In the genomic region with DNA sequence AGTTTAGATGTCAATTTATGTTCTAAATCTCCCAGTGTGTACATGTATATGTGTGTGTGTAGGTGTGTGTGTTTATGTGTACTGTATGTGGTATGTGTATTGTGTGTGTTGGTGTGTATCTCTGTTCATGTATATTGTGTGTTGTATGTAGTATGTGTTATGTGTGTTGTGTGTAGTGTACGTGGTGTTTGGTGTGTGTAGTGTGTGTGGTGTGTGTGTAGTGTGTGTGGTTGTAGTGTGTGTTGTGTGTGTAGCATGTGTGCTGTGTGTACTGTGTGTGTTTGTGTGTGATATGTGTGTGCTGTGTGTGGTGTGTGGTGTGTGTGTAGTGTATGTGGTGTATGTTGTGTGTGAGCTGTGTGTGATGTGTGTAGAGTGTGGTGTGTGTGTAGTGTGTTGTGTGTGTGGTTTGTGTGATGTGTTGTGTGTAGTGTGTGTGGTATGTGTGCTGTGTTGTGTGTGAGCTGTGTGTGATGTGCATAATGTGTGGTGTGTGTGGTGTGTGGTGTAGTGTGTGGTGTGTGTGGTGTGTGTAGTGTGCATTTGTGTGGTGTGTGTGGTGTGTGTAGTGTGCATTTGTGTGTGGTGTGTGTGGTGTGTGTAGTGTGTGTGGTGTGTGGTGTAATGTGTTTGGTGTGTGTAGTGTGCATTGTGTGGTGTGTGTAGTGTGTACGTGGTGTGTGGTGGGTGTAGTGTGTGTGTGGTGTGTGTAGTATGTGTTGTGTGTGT, we compare ENCODE assay signal across 16 cellular contexts. TPM values are rescaled to one million over a fixed set of nuclear protein-coding genes. Genes with fewer than 3 reads are reported as not detected.
DNase-seq lines count a peak whose midpoint lies in the region; ATAC-seq and TF ChIP-seq lines count a peak whose summit lies in the region.
"Had no signal": no experiment of that assay in that cellular context is flagged by ENCODE, and none has a peak within 500 bp of the region (broad histone marks: within the 10 kb centered on the region; RNA-seq: fewer than 3 reads in every experiment).

No MANE protein-coding gene starts in this region.

- no peak for DNase-seq in activated T-cell treated with anti-CD3 and anti-CD28 coated beads, Interleukin-2, amount 50 U/mL, for 72 hours
- DNase-seq in activated T-cell treated with anti-CD3 and anti-CD28 coated beads for 4 hours (no peak), T-cell (no peak), chondrocyte (ENCODE audit: low spot score) (no peak), kidney tubule cell (ENCODE audit: low spot score) (no peak)
- no peak for DNase-seq in stimulated activated naive B cell treated with anti-CD40 and anti-IgM and Interleukin-4, amounts not matched to agents 10 μg/mL and 1 μg/mL and 100 μg/mL, for 72 hours
- DNase-seq: ACHN, anterior cingulate cortex, Caco-2, colonic mucosa, gastrocnemius medialis, NCI-H82 had no signal

- peaks cover 35% of the 10 kb centered on the region for H3K27me3 Mint-ChIP-seq in activated T-cell treated with anti-CD3 and anti-CD28 coated beads, Interleukin-2, amount 50 U/mL, for 72 hours (ENCODE audit: low read depth)
- H3K27me3 Mint-ChIP-seq in T-cell (peaks cover 19 to 40% of the 10 kb centered on the region in 2 donors), chondrocyte (ENCODE audit: low read depth) (peaks cover 28% of the 10 kb centered on the region)
- H3K27me3 Mint-ChIP-seq in stimulated activated naive B cell treated with anti-CD40 and anti-IgM and Interleukin-4, amounts not matched to agents 10 μg/mL and 1 μg/mL and 100 μg/mL, for 72 hours = peaks cover 48 to 76% of the 10 kb centered on the region in 2 donors

- H3K9me3 Mint-ChIP-seq in activated T-cell treated with anti-CD3 and anti-CD28 coated beads, Interleukin-2, amount 50 U/mL, for 72 hours = peaks cover 7 to 15% of the 10 kb centered on the region in 2 donors
- H3K9me3 Mint-ChIP-seq in T-cell (no peaks in the 10 kb centered on the region), chondrocyte (ENCODE audit: low read depth) (no peaks in the 10 kb centered on the region)
- peaks cover 8 to 12% of the 10 kb centered on the region in 2 donors for H3K9me3 Mint-ChIP-seq in stimulated activated naive B cell treated with anti-CD40 and anti-IgM and Interleukin-4, amounts not matched to agents 10 μg/mL and 1 μg/mL and 100 μg/mL, for 72 hours

- peaks cover 5 to 16% of the 10 kb centered on the region in 2 donors for H3K36me3 Mint-ChIP-seq in activated T-cell treated with anti-CD3 and anti-CD28 coated beads, Interleukin-2, amount 50 U/mL, for 72 hours (ENCODE audit: insufficient read depth in 2 of 2)
- H3K36me3 Mint-ChIP-seq in T-cell = no peaks in the 10 kb centered on the region
- H3K36me3 Mint-ChIP-seq in chondrocyte (ENCODE audit: low read depth) = no peaks in the 10 kb centered on the region
- H3K36me3 Mint-ChIP-seq in stimulated activated naive B cell treated with anti-CD40 and anti-IgM and Interleukin-4, amounts not matched to agents 10 μg/mL and 1 μg/mL and 100 μg/mL, for 72 hours = peaks cover 6 to 10% of the 10 kb centered on the region in 2 donors
- H3K36me3 Mint-ChIP-seq: type B pancreatic cell had no signal

- peak overlapping the region; percentile 47 for H3K27ac Mint-ChIP-seq in activated T-cell treated with anti-CD3 and anti-CD28 coated beads, Interleukin-2, amount 50 U/mL, for 72 hours
- H3K27ac Mint-ChIP-seq in T-cell (peak overlapping the region; percentile 55 to 64), chondrocyte (ENCODE audit: unreplicated experiment) (peak overlapping the region; percentile 45)
- H3K27ac Mint-ChIP-seq in stimulated activated naive B cell treated with anti-CD40 and anti-IgM and Interleukin-4, amounts not matched to agents 10 μg/mL and 1 μg/mL and 100 μg/mL, for 72 hours = peak overlapping the region; percentile 1
- H3K27ac Mint-ChIP-seq: type B pancreatic cell had no signal

- H3K4me3 Mint-ChIP-seq in activated T-cell treated with anti-CD3 and anti-CD28 coated beads, Interleukin-2, amount 50 U/mL, for 72 hours = peak overlapping the region; percentile 0 to 32
- H3K4me3 Mint-ChIP-seq in T-cell (peak overlapping the region in 2 of 3 donors; percentile 2 to 4), chondrocyte (ENCODE audit: unreplicated experiment) (no peak overlapping the region)
- peak overlapping the region in 1 of 2 donors; percentile 4 for H3K4me3 Mint-ChIP-seq in stimulated activated naive B cell treated with anti-CD40 and anti-IgM and Interleukin-4, amounts not matched to agents 10 μg/mL and 1 μg/mL and 100 μg/mL, for 72 hours
- H3K4me3 Mint-ChIP-seq: type B pancreatic cell had no signal

- TF ChIP-seq CTCF in chondrocyte (IDR thresholded peaks at IDR 0.05) = no peak

- CTCF ChIA-PET in T-cell (lab: Charles Lee) = no interaction called here

- no peak for ATAC-seq in activated T-cell treated with anti-CD3 and anti-CD28 coated beads, Interleukin-2, amount 50 U/mL, for 72 hours (replicated peaks in 1 of 2)
- ATAC-seq in T-cell (replicated peaks in 1 of 4) (no peak), HG02571 (IDR thresholded peaks at IDR 0.05; ENCODE audit: unreplicated experiment) (no peak), GM18870 (IDR thresholded peaks at IDR 0.05; ENCODE audit: unreplicated experiment) (no peak)
- no peak for ATAC-seq in stimulated activated naive B cell treated with anti-CD40 and anti-IgM and Interleukin-4, amounts not matched to agents 10 μg/mL and 1 μg/mL and 100 μg/mL, for 72 hours (replicated peaks)
- ATAC-seq: gastrocnemius medialis had no signal

- H3K4me1 Mint-ChIP-seq in activated T-cell treated with anti-CD3 and anti-CD28 coated beads, Interleukin-2, amount 50 U/mL, for 72 hours (ENCODE audit: low read depth) = peaks cover 86% of the 10 kb centered on the region
- H3K4me1 Mint-ChIP-seq in T-cell (peaks cover 61 to 81% (median 68%) of the 10 kb centered on the region in 3 donors), chondrocyte (ENCODE audit: low read depth) (no peaks in the 10 kb centered on the region)
- peaks cover 46 to 67% of the 10 kb centered on the region in 2 donors for H3K4me1 Mint-ChIP-seq in stimulated activated naive B cell treated with anti-CD40 and anti-IgM and Interleukin-4, amounts not matched to agents 10 μg/mL and 1 μg/mL and 100 μg/mL, for 72 hours

- POLR2A ChIA-PET in T-cell (lab: Charles Lee) = no interaction called here

RNA-seq across cellular contexts. Expression of a gene that starts 5.2 kb away (rescaled TPM):
- under 1 TPM; 0.12 to 0.56 TPM for total RNA-seq in activated T-cell treated with anti-CD3 and anti-CD28 coated beads, Interleukin-2, amount 50 U/mL, for 72 hours
- total RNA-seq in T-cell (1 to 10 TPM in 4 of 5 donors, under 1 TPM in 1; 0.26 to 1.4 (median 1.3) TPM), chondrocyte (not detected in 3 replicates)
- total RNA-seq: Caco-2, colonic mucosa, gastrocnemius medialis, sciatic nerve had no signal

RNA-seq across cellular contexts. Expression of a gene that starts 5.6 kb away (rescaled TPM):
- total RNA-seq in activated T-cell treated with anti-CD3 and anti-CD28 coated beads, Interleukin-2, amount 50 U/mL, for 72 hours = 10 to 100 TPM; 15.7 to 23.0 TPM
- total RNA-seq in T-cell (1 to 10 TPM; 1.3 to 6.8 (median 5.2) TPM), chondrocyte (not detected in 3 replicates)
- total RNA-seq: Caco-2 had no signal

RNA-seq across cellular contexts. Expression of a gene that starts 55.3 kb away (rescaled TPM):
- total RNA-seq in activated T-cell treated with anti-CD3 and anti-CD28 coated beads, Interleukin-2, amount 50 U/mL, for 72 hours = 1 to 10 TPM in 1 of 2 donors, under 1 TPM in 1; 0.37 to 1.4 TPM
- total RNA-seq in T-cell (1 to 10 TPM in 2 of 5 donors, under 1 TPM in 1, not detected in 2; 0.26 to 1.6 (median 1.4) TPM), chondrocyte (0.42 to 1.3 TPM (median 0.85 TPM) in 3 replicates)
- total RNA-seq: sciatic nerve had no signal

Comparison
In these comparisons a context has a peak if more than half of its experiments do, and no peak if none do; other contexts are left out.
1. H3K27ac Mint-ChIP-seq: peak in every context shown above with its lines; median percentile 60 in T-cell; 47 in activated T-cell treated with anti-CD3 and anti-CD28 coated beads, Interleukin-2, amount 50 U/mL, for 72 hours; 45 in chondrocyte; 1 in stimulated activated naive B cell treated with anti-CD40 and anti-IgM and Interleukin-4, amounts not matched to agents 10 μg/mL and 1 μg/mL and 100 μg/mL, for 72 hours.